Comparison of ENCODE assay signal across 8 cellular contexts in genomic region chr5:78527054-78527884, GRCh38.
A peak's percentile ranks its signal among the peaks of the same experiment; 100 is the strongest.
DNase-seq lines count a peak whose midpoint lies in the region; ATAC-seq and TF ChIP-seq lines count a peak whose summit lies in the region.

No MANE protein-coding gene starts in this region.

- H3K27ac ChIP-seq in HUES64 (ENCODE audit: low read depth, low read length) (peak overlapping the region; percentile 30; the same call in 1 of the 2 replicates), layer of hippocampus (ENCODE audit: low read depth, low read length) (peak overlapping the region; percentile 5), subcutaneous abdominal adipose tissue (ENCODE audit: low read depth, low read length) (peak overlapping the region; percentile 71)

- CTCF ChIA-PET in activated CD4-positive, alpha-beta T cell treated with anti-CD3 and anti-CD28 coated beads, Interleukin-2, amount 10 ng/mL, durations not matched to agents 7 days and 5 days (lab: Charles Lee) = interaction anchor here (0.6 to 1.0 kb wide), 2 partner anchors 12 to 449 kb away, joined by 3 to 4 read pairs; no protein-coding TSS in a partner anchor

- peak; percentile 98 to 99 for DNase-seq in cardiac fibroblast (ENCODE audit: low read depth in 2 of 2)
- DNase-seq in activated T-cell treated with anti-CD3 and anti-CD28 coated beads, Interleukin-2, amount 50 U/mL, for 24 hours = no peak
- DNase-seq in activated CD4-positive, alpha-beta T cell treated with anti-CD3 and anti-CD28 coated beads, Interleukin-2, amount 10 ng/mL, durations not matched to agents 7 days and 5 days = no peak

- H3K27me3 Mint-ChIP-seq in activated T-cell treated with anti-CD3 and anti-CD28 coated beads, Interleukin-2, amount 50 U/mL, for 24 hours = peaks cover 22% of the 10 kb centered on the region
- peaks cover 8% of the 10 kb centered on the region for H3K27me3 Mint-ChIP-seq in activated CD4-positive, alpha-beta T cell treated with anti-CD3 and anti-CD28 coated beads, Interleukin-2, amount 10 ng/mL, durations not matched to agents 7 days and 5 days

- H3K9ac ChIP-seq in HUES64 (ENCODE audit: low read depth, low read length) (no peak overlapping the region), subcutaneous abdominal adipose tissue (ENCODE audit: low read length in 5 of 5) (peak overlapping the region in 2 of 5 donors; percentile 37 to 76)

- H3K4me1 Mint-ChIP-seq in activated T-cell treated with anti-CD3 and anti-CD28 coated beads, Interleukin-2, amount 50 U/mL, for 24 hours (ENCODE audit: low read depth) = no peaks in the 10 kb centered on the region
- no peaks in the 10 kb centered on the region for H3K4me1 Mint-ChIP-seq in activated CD4-positive, alpha-beta T cell treated with anti-CD3 and anti-CD28 coated beads, Interleukin-2, amount 10 ng/mL, durations not matched to agents 7 days and 5 days

- POLR2A ChIA-PET in activated CD4-positive, alpha-beta T cell treated with anti-CD3 and anti-CD28 coated beads, Interleukin-2, amount 10 ng/mL, durations not matched to agents 7 days and 5 days (lab: Charles Lee) = interaction anchor here (0.6 kb wide), 1 partner anchor 15 kb away, joined by 4 read pairs; no protein-coding TSS in a partner anchor

- H3K9me3 ChIP-seq in HUES64 (ENCODE audit: insufficient read depth, low read depth, low read length) (no peaks in the 10 kb centered on the region), subcutaneous abdominal adipose tissue (ENCODE audit: control insufficient read depth in 5 of 5, low read length in 5 of 5) (no peaks in the 10 kb centered on the region)

- H3K36me3 ChIP-seq in HUES64 (ENCODE audit: insufficient read depth, low read length) (no peaks in the 10 kb centered on the region), subcutaneous abdominal adipose tissue (ENCODE audit: control insufficient read depth in 5 of 5, insufficient read depth in 5 of 5, low read length in 5 of 5) (no peaks in the 10 kb centered on the region)

- no peak for TF ChIP-seq CTCF in cardiac fibroblast (IDR thresholded peaks at IDR 0.05; ENCODE audit: low read depth, low read length)

- no peaks in the 10 kb centered on the region for H3K27me3 ChIP-seq in HUES64 (ENCODE audit: insufficient read depth, low read length)
- H3K27me3 ChIP-seq in layer of hippocampus (ENCODE audit: control insufficient read depth, insufficient read depth, low read length) = no peaks in the 10 kb centered on the region
- no peaks in the 10 kb centered on the region for H3K27me3 ChIP-seq in subcutaneous abdominal adipose tissue (ENCODE audit: control insufficient read depth in 5 of 5, insufficient read depth in 4 of 5, low read length in 5 of 5)

- no peak overlapping the region for H3K27ac Mint-ChIP-seq in activated T-cell treated with anti-CD3 and anti-CD28 coated beads, Interleukin-2, amount 50 U/mL, for 24 hours
- no peak overlapping the region for H3K27ac Mint-ChIP-seq in activated CD4-positive, alpha-beta T cell treated with anti-CD3 and anti-CD28 coated beads, Interleukin-2, amount 10 ng/mL, durations not matched to agents 7 days and 5 days

- H3K4me3 ChIP-seq in HUES64 (ENCODE audit: low read length) (no peak overlapping the region), cardiac fibroblast (replicated peaks in 1 of 2; ENCODE audit: low read depth in 2 of 2, low read length in 2 of 2) (no peak overlapping the region), subcutaneous abdominal adipose tissue (ENCODE audit: low read depth in 1 of 5, low read length in 5 of 5) (no peak overlapping the region)

- ATAC-seq in GM21526 (IDR thresholded peaks at IDR 0.05; ENCODE audit: low FRiP score, unreplicated experiment) (no peak), HG02642 (IDR thresholded peaks at IDR 0.05; ENCODE audit: poor library complexity, unreplicated experiment) (no peak)

- H3K9me3 Mint-ChIP-seq in activated T-cell treated with anti-CD3 and anti-CD28 coated beads, Interleukin-2, amount 50 U/mL, for 24 hours = no peaks in the 10 kb centered on the region
- H3K9me3 Mint-ChIP-seq in activated CD4-positive, alpha-beta T cell treated with anti-CD3 and anti-CD28 coated beads, Interleukin-2, amount 10 ng/mL, durations not matched to agents 7 days and 5 days = no peaks in the 10 kb centered on the region

- no peaks in the 10 kb centered on the region for H3K36me3 Mint-ChIP-seq in activated T-cell treated with anti-CD3 and anti-CD28 coated beads, Interleukin-2, amount 50 U/mL, for 24 hours (ENCODE audit: low read depth)
- H3K36me3 Mint-ChIP-seq in activated CD4-positive, alpha-beta T cell treated with anti-CD3 and anti-CD28 coated beads, Interleukin-2, amount 10 ng/mL, durations not matched to agents 7 days and 5 days (ENCODE audit: low read depth) = no peaks in the 10 kb centered on the region

- 62% methylated on average over 9 of the region's 9 CpGs for WGBS in HUES64

- no peak overlapping the region for H3K4me3 Mint-ChIP-seq in activated T-cell treated with anti-CD3 and anti-CD28 coated beads, Interleukin-2, amount 50 U/mL, for 24 hours
- H3K4me3 Mint-ChIP-seq in activated CD4-positive, alpha-beta T cell treated with anti-CD3 and anti-CD28 coated beads, Interleukin-2, amount 10 ng/mL, durations not matched to agents 7 days and 5 days = no peak overlapping the region

- peaks cover 12% of the 10 kb centered on the region for H3K4me1 ChIP-seq in HUES64 (ENCODE audit: insufficient read depth, low read length)
- H3K4me1 ChIP-seq in subcutaneous abdominal adipose tissue (ENCODE audit: control insufficient read depth in 5 of 5, insufficient read depth in 5 of 5, low read length in 5 of 5) = peaks cover 5 to 51% (median 45%) of the 10 kb centered on the region in 5 donors

Comparison
In these comparisons a context has a peak if more than half of its experiments do, and no peak if none do; other contexts are left out.
1. H3K27ac ChIP-seq: peak in every context shown above with its lines; median percentile 71 in subcutaneous abdominal adipose tissue; 30 in HUES64; 5 in layer of hippocampus.
2. DNase-seq: peak in cardiac fibroblast (2 of 2); none in activated T-cell treated with anti-CD3 and anti-CD28 coated beads, Interleukin-2, amount 50 U/mL, for 24 hours (single experiment) and activated CD4-positive, alpha-beta T cell treated with anti-CD3 and anti-CD28 coated beads, Interleukin-2, amount 10 ng/mL, durations not matched to agents 7 days and 5 days (single experiment).